In the genomic region with DNA sequence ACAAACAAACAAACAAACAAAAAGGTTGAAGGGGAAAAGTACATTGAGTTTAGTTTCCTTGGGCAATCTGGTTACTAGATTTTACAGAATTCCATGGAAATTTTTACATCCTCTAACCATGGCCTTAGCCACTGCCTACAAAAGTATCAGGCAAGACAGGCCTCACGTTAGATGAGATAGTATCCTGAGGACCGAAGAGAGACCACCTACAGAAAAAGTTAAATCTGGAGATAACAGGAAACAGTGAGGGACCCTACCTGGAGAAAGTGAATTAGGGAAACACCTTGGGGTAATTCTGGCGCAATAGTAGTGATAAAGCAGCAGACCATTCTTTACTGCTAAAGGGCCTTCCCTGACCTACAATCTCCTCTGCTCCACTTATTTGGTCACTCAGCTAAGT, we compare ENCODE assay signal across 16 cellular contexts. TPM values are rescaled to one million over a fixed set of nuclear protein-coding genes. Genes with fewer than 3 reads are reported as not detected.
A peak's percentile ranks its signal among the peaks of the same experiment; 100 is the strongest.
DNase-seq lines count a peak whose midpoint lies in the region; ATAC-seq, FAIRE-seq and TF ChIP-seq lines count a peak whose summit lies in the region.
"Had no signal": no experiment of that assay in that cellular context is flagged by ENCODE, and none has a peak within 500 bp of the region (broad histone marks: within the 10 kb centered on the region; RNA-seq: fewer than 3 reads in every experiment).

No MANE protein-coding gene starts in this region.

- H3K4me3 ChIP-seq in keratinocyte (ENCODE audit: control insufficient read depth in 2 of 3, extremely low read depth in 1 of 3, insufficient read depth in 2 of 3, low read depth in 1 of 3, low read length in 3 of 3) (no peak overlapping the region), body of pancreas (no peak overlapping the region)
- H3K4me3 ChIP-seq: BLaER1 had no signal

- H2AFZ ChIP-seq in keratinocyte (ENCODE audit: control insufficient read depth, low read length) = no peak overlapping the region

- no peaks in the 10 kb centered on the region for H3K27me3 Mint-ChIP-seq in activated naive CD4-positive, alpha-beta T cell treated with anti-CD3 and anti-CD28 coated beads, Interleukin-2, amount 50 U/mL, for 24 hours
- no peaks in the 10 kb centered on the region for H3K27me3 Mint-ChIP-seq in activated naive CD4-positive, alpha-beta T cell treated with anti-CD3 and anti-CD28 coated beads for 36 hours (ENCODE audit: low read depth)
- no peaks in the 10 kb centered on the region for H3K27me3 Mint-ChIP-seq in activated B cell treated with CpG ODN at 0.5 μM for 24 hours
- no peaks in the 10 kb centered on the region for H3K27me3 Mint-ChIP-seq in osteocyte (ENCODE audit: unreplicated experiment)

- intact Hi-C loops in activated naive CD4-positive, alpha-beta T cell treated with anti-CD3 and anti-CD28 coated beads for 36 hours (cut with micrococcal nuclease) = no loop called here
- intact Hi-C loops in activated B cell treated with CpG ODN at 0.5 μM for 24 hours (cut with micrococcal nuclease) (no loop called here), body of pancreas (cut with DNase I) (no loop called here)

- H3K9me3 ChIP-seq in keratinocyte (ENCODE audit: control insufficient read depth, low read depth, low read length) (no peaks in the 10 kb centered on the region), body of pancreas (no peaks in the 10 kb centered on the region)

- peak overlapping the region; percentile 53 for H3K27ac Mint-ChIP-seq in activated naive CD4-positive, alpha-beta T cell treated with anti-CD3 and anti-CD28 coated beads, Interleukin-2, amount 50 U/mL, for 24 hours
- no peak overlapping the region for H3K27ac Mint-ChIP-seq in activated naive CD4-positive, alpha-beta T cell treated with anti-CD3 and anti-CD28 coated beads for 36 hours
- H3K27ac Mint-ChIP-seq in activated B cell treated with CpG ODN at 0.5 μM for 24 hours (peak overlapping the region; percentile 50), osteocyte (ENCODE audit: unreplicated experiment) (no peak overlapping the region)

- WGBS in body of pancreas, 2 donors = 80 to 88% methylated on average over 3 of the region's 3 CpGs

- H3K36me3 Mint-ChIP-seq in activated naive CD4-positive, alpha-beta T cell treated with anti-CD3 and anti-CD28 coated beads, Interleukin-2, amount 50 U/mL, for 24 hours = peaks cover 11% of the 10 kb centered on the region
- H3K36me3 Mint-ChIP-seq in activated naive CD4-positive, alpha-beta T cell treated with anti-CD3 and anti-CD28 coated beads for 36 hours (ENCODE audit: low read depth) = peaks cover 25% of the 10 kb centered on the region
- H3K36me3 Mint-ChIP-seq in activated B cell treated with CpG ODN at 0.5 μM for 24 hours (ENCODE audit: low read depth) = peaks cover 58% of the 10 kb centered on the region
- H3K36me3 Mint-ChIP-seq in osteocyte (ENCODE audit: unreplicated experiment) = peaks cover 24% of the 10 kb centered on the region

- dilution Hi-C loops in keratinocyte (cut with MboI; ENCODE audit: extremely low pct_ligation_motif_present, low sequenced_read_pairs) = no loop called here

- no peaks in the 10 kb centered on the region for H4K20me1 ChIP-seq in keratinocyte (ENCODE audit: control insufficient read depth, extremely low read depth, insufficient read depth, low read length)
- H4K20me1 ChIP-seq: BLaER1 had no signal

- no peak for DNase-seq in activated naive CD4-positive, alpha-beta T cell treated with anti-CD3 and anti-CD28 coated beads for 36 hours
- DNase-seq in activated B cell treated with CpG ODN at 0.5 μM for 24 hours (no peak), keratinocyte (ENCODE audit: low read depth, low spot score) (no peak), body of pancreas (no peak), osteocyte (ENCODE audit: extremely low spot score, unreplicated experiment) (no peak), C1 segment of cervical spinal cord (lab: John Stamatoyannopoulos, UW) (no peak)
- DNase-seq: DMS79, NCI-H1417 treated with DMSO at 0.1 percent for 48 hours, NCI-H1930, NCI-H524, NCI-H82, SHP77 treated with DMSO at 0.1 percent for 48 hours had no signal

- CTCF ChIA-PET in activated naive CD4-positive, alpha-beta T cell treated with anti-CD3 and anti-CD28 coated beads for 36 hours (lab: Charles Lee) = interaction anchor here (0.6 to 1.1 kb wide), 2 partner anchors 26 to 55 kb away, joined by 3 read pairs; no protein-coding TSS in a partner anchor
- CTCF ChIA-PET in activated B cell treated with CpG ODN at 0.5 μM for 24 hours (lab: Charles Lee) = interaction anchor here (1.0 to 1.5 kb wide), 2 partner anchors 55 to 210 kb away, joined by 3 to 5 read pairs; no protein-coding TSS in a partner anchor

- H3K27ac ChIP-seq in keratinocyte (ENCODE audit: control insufficient read depth, insufficient read depth, low read length) = no peak overlapping the region
- H3K27ac ChIP-seq in body of pancreas = no peak overlapping the region
- H3K27ac ChIP-seq: BLaER1 had no signal

- H3K9me1 ChIP-seq in keratinocyte (ENCODE audit: control insufficient read depth, extremely low read depth, insufficient read depth, low read length) = no peaks in the 10 kb centered on the region

- no peak overlapping the region for H3K4me3 Mint-ChIP-seq in activated naive CD4-positive, alpha-beta T cell treated with anti-CD3 and anti-CD28 coated beads, Interleukin-2, amount 50 U/mL, for 24 hours
- H3K4me3 Mint-ChIP-seq in activated naive CD4-positive, alpha-beta T cell treated with anti-CD3 and anti-CD28 coated beads for 36 hours = no peak overlapping the region
- H3K4me3 Mint-ChIP-seq in activated B cell treated with CpG ODN at 0.5 μM for 24 hours (no peak overlapping the region), osteocyte (ENCODE audit: unreplicated experiment) (no peak overlapping the region)

- peaks cover 2 to 8% of the 10 kb centered on the region in 2 experiments for H3K36me3 ChIP-seq in keratinocyte (ENCODE audit: control insufficient read depth in 2 of 2, extremely low read depth in 1 of 2, insufficient read depth in 2 of 2, low read length in 2 of 2)
- no peaks in the 10 kb centered on the region for H3K36me3 ChIP-seq in body of pancreas (replicated peaks in 1 of 2; ENCODE audit: insufficient read depth in 1 of 2, low read depth in 2 of 2)

- peaks cover 10% of the 10 kb centered on the region for H3K4me1 ChIP-seq in keratinocyte (ENCODE audit: control insufficient read depth, extremely low read depth, insufficient read depth, low read length)
- no peaks in the 10 kb centered on the region for H3K4me1 ChIP-seq in body of pancreas

- H3K4me1 Mint-ChIP-seq in activated naive CD4-positive, alpha-beta T cell treated with anti-CD3 and anti-CD28 coated beads, Interleukin-2, amount 50 U/mL, for 24 hours = peaks cover 31% of the 10 kb centered on the region
- H3K4me1 Mint-ChIP-seq in activated naive CD4-positive, alpha-beta T cell treated with anti-CD3 and anti-CD28 coated beads for 36 hours (ENCODE audit: low read depth) = peaks cover 45% of the 10 kb centered on the region
- H3K4me1 Mint-ChIP-seq in activated B cell treated with CpG ODN at 0.5 μM for 24 hours (peaks cover 26% of the 10 kb centered on the region), osteocyte (ENCODE audit: unreplicated experiment) (peaks cover 7% of the 10 kb centered on the region)

- TF ChIP-seq CTCF in activated B cell treated with CpG ODN at 0.5 μM for 24 hours (IDR thresholded peaks at IDR 0.05) (no peak), keratinocyte (optimal IDR thresholded peaks at IDR 0.05 in 1 of 3, IDR thresholded peaks at IDR 0.05 in 1 of 3, conservative IDR thresholded peaks at IDR 0.05 in 1 of 3; ENCODE audit: extremely low read depth in 1 of 3, insufficient read depth in 2 of 3, low read length in 3 of 3) (no peak), body of pancreas (IDR thresholded peaks at IDR 0.05) (no peak), osteocyte (IDR thresholded peaks at IDR 0.05) (no peak)

- H3K27me3 ChIP-seq in keratinocyte (ENCODE audit: control insufficient read depth, extremely low read depth, insufficient read depth, low read length) (no peaks in the 10 kb centered on the region), body of pancreas (no peaks in the 10 kb centered on the region)
- H3K27me3 ChIP-seq: BLaER1 had no signal

- peak; percentile 13 for FAIRE-seq in keratinocyte (lab: Jason Lieb, UNC)
- FAIRE-seq: D721Med, GM12892 had no signal

- H3K9me3 Mint-ChIP-seq in activated naive CD4-positive, alpha-beta T cell treated with anti-CD3 and anti-CD28 coated beads, Interleukin-2, amount 50 U/mL, for 24 hours = no peaks in the 10 kb centered on the region
- no peaks in the 10 kb centered on the region for H3K9me3 Mint-ChIP-seq in activated naive CD4-positive, alpha-beta T cell treated with anti-CD3 and anti-CD28 coated beads for 36 hours
- H3K9me3 Mint-ChIP-seq in activated B cell treated with CpG ODN at 0.5 μM for 24 hours (no peaks in the 10 kb centered on the region), osteocyte (ENCODE audit: unreplicated experiment) (no peaks in the 10 kb centered on the region)

- no peaks in the 10 kb centered on the region for H3K79me2 ChIP-seq in keratinocyte (ENCODE audit: control insufficient read depth, insufficient read depth, low read length)

- H3K9ac ChIP-seq in keratinocyte (ENCODE audit: control insufficient read depth, extremely low read depth, insufficient read depth, low read length) = no peak overlapping the region
- H3K9ac ChIP-seq: BLaER1 had no signal

- no peak for ATAC-seq in activated B cell treated with CpG ODN at 0.5 μM for 24 hours (ENCODE audit: low read depth)
- ATAC-seq in body of pancreas = no peak

- no peak overlapping the region for H3K4me2 ChIP-seq in keratinocyte (ENCODE audit: control insufficient read depth, extremely low read depth, insufficient read depth, low read depth, low read length)
- H3K4me2 ChIP-seq: BLaER1 had no signal

- POLR2A ChIA-PET in activated B cell treated with CpG ODN at 0.5 μM for 24 hours (lab: Charles Lee) = interaction anchor here (1.2 to 1.4 kb wide), 2 partner anchors 9 to 11 kb away, joined by 3 read pairs; partner anchors contain the start of gene RAB29

- TF ChIP-seq POLR2A in body of pancreas (IDR thresholded peaks at IDR 0.05) = no peak

RNA-seq across cellular contexts. Expression of gene RAB29, which starts 8.7 kb away (rescaled TPM):
- total RNA-seq in activated naive CD4-positive, alpha-beta T cell treated with anti-CD3 and anti-CD28 coated beads for 36 hours = 10 to 100 TPM; 25.0 TPM
- total RNA-seq in activated B cell treated with CpG ODN at 0.5 μM for 24 hours (149 and 156 TPM in 2 replicates), body of pancreas (10 to 100 TPM in 1 of 2 donors, 1 to 10 TPM in 1; 7.6 to 11.2 TPM), osteocyte (32.0 and 34.2 TPM in 2 replicates)
- 26.7 to 28.0 TPM (median 27.3 TPM) in 3 replicates for polyA plus RNA-seq in keratinocyte
- polyA plus RNA-seq in keratinocyte (2011; ENCODE audit: low read depth) = 6.2 TPM
- polyA plus RNA-seq in keratinocyte (2011; cell fraction: cytosol; rRNA removed) = 23.7 and 28.5 TPM in 2 replicates
- 28.4 and 29.1 TPM in 2 replicates for polyA plus RNA-seq in keratinocyte (2011; cell fraction: nucleus; rRNA removed)
- polyA plus RNA-seq in keratinocyte (2012; ENCODE audit: low replicate concordance) = 12.5 and 27.2 TPM in 2 replicates
- 16.1 to 17.9 TPM (median 17.0 TPM) in 3 replicates for polyA minus RNA-seq in keratinocyte
- polyA minus RNA-seq in keratinocyte (2011; cell fraction: cytosol; rRNA and poly(A)+ RNA removed) = 21.7 TPM
- 10.8 and 17.6 TPM in 2 replicates for polyA minus RNA-seq in keratinocyte (2011; cell fraction: nucleus; rRNA and poly(A)+ RNA removed)

RNA-seq across cellular contexts. Expression of gene NUCKS1, which starts 16.6 kb away (rescaled TPM):
- total RNA-seq in activated naive CD4-positive, alpha-beta T cell treated with anti-CD3 and anti-CD28 coated beads for 36 hours = 100 to 1,000 TPM; 215 to 218 TPM
- total RNA-seq in activated B cell treated with CpG ODN at 0.5 μM for 24 hours = 113 and 130 TPM in 2 replicates
- 38.0 to 71.6 TPM (median 46.1 TPM) in 3 replicates for polyA plus RNA-seq in keratinocyte
- polyA plus RNA-seq in keratinocyte (2011; ENCODE audit: low read depth) = 118 TPM
- 30.6 and 49.2 TPM in 2 replicates for polyA plus RNA-seq in keratinocyte (2011; cell fraction: cytosol; rRNA removed)
- polyA plus RNA-seq in keratinocyte (2011; cell fraction: nucleus; rRNA removed) = 23.5 and 31.6 TPM in 2 replicates
- polyA plus RNA-seq in keratinocyte (2012; ENCODE audit: low replicate concordance) = 29.2 and 63.3 TPM in 2 replicates
- 38.1 to 114 TPM (median 66.3 TPM) in 3 replicates for polyA minus RNA-seq in keratinocyte
- polyA minus RNA-seq in keratinocyte (2011; cell fraction: cytosol; rRNA and poly(A)+ RNA removed) = 49.5 TPM
- polyA minus RNA-seq in keratinocyte (2011; cell fraction: nucleus; rRNA and poly(A)+ RNA removed) = 26.7 and 61.1 TPM in 2 replicates
- 10 to 100 TPM; 37.6 to 39.2 TPM for total RNA-seq in body of pancreas
- total RNA-seq in osteocyte = 189 and 215 TPM in 2 replicates

RNA-seq across cellular contexts. Expression of gene SLC41A1, which starts 46.4 kb away (rescaled TPM):
- total RNA-seq in activated naive CD4-positive, alpha-beta T cell treated with anti-CD3 and anti-CD28 coated beads for 36 hours = 10 to 100 TPM; 32.1 to 33.9 TPM
- total RNA-seq in activated B cell treated with CpG ODN at 0.5 μM for 24 hours (31.2 and 32.4 TPM in 2 replicates), body of pancreas (10 to 100 TPM; 36.9 to 41.8 TPM), osteocyte (25.6 and 29.5 TPM in 2 replicates)
- polyA plus RNA-seq in keratinocyte = 11.0 to 22.5 TPM (median 21.7 TPM) in 3 replicates
- 5.5 TPM for polyA plus RNA-seq in keratinocyte (2011; ENCODE audit: low read depth)
- 10.9 and 15.4 TPM in 2 replicates for polyA plus RNA-seq in keratinocyte (2011; cell fraction: cytosol; rRNA removed)
- polyA plus RNA-seq in keratinocyte (2011; cell fraction: nucleus; rRNA removed) = 30.7 and 33.9 TPM in 2 replicates
- 11.5 and 15.7 TPM in 2 replicates for polyA plus RNA-seq in keratinocyte (2012; ENCODE audit: low replicate concordance)
- 10.0 to 23.1 TPM (median 14.9 TPM) in 3 replicates for polyA minus RNA-seq in keratinocyte
- 6.9 TPM for polyA minus RNA-seq in keratinocyte (2011; cell fraction: cytosol; rRNA and poly(A)+ RNA removed)
- polyA minus RNA-seq in keratinocyte (2011; cell fraction: nucleus; rRNA and poly(A)+ RNA removed) = 10.8 and 15.1 TPM in 2 replicates

Comparison
In these comparisons a context has a peak if more than half of its experiments do, and no peak if none do; other contexts are left out.
1. H3K27ac Mint-ChIP-seq: peak in activated naive CD4-positive, alpha-beta T cell treated with anti-CD3 and anti-CD28 coated beads, Interleukin-2, amount 50 U/mL, for 24 hours (single experiment) and activated B cell treated with CpG ODN at 0.5 μM for 24 hours (single experiment); none in activated naive CD4-positive, alpha-beta T cell treated with anti-CD3 and anti-CD28 coated beads for 36 hours (single experiment) and osteocyte (single experiment).